9 cellular contexts compared by ENCODE assay signal in the genomic region with DNA sequence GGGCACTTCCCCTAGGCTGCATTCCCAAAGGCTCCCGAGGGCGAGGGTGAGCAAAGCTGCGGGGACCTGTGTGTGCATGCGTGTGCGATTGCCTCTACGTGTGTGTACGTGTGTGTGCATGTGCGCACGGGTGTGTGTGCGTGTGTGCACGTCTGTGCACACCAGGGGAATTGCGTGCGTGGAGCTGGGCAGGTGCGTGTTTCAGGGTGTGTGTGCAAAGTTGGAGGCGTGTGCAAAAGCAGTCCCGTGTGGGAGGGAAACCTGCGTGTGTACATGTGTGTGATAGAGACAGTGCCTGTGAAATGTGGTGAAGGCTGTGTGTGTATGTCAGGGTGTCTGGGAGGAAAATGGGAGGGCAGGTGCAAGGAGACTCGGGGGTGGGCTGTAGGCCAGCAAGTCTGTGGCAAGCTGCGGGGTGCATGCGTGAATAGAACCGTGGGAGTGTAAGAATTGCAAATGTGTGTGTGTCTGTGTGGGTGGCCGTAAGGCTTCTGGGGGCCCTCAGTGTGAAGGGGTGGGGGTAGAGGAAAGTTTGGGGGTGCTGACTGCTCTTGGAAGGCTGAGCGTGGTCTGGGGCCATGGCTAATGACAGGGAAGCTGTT. TPM values are rescaled to one million over a fixed set of nuclear protein-coding genes. Genes with fewer than 3 reads are reported as not detected.
DNase-seq lines count a peak whose midpoint lies in the region; ATAC-seq and TF ChIP-seq lines count a peak whose summit lies in the region.
"Had no signal": no experiment of that assay in that cellular context is flagged by ENCODE, and none has a peak within 500 bp of the region (broad histone marks: within the 10 kb centered on the region; RNA-seq: fewer than 3 reads in every experiment).

No MANE protein-coding gene starts in this region.

- peak overlapping the region; percentile 33 for H3K4me2 ChIP-seq in mesendoderm (ENCODE audit: low read length)

- H3K4me3 Mint-ChIP-seq in brain = peak overlapping the region; percentile 64 to 91 (median 86)
- H3K4me3 Mint-ChIP-seq in stimulated activated memory B cell treated with anti-CD40 and anti-IgM and Interleukin-4, amounts not matched to agents 10 μg/mL and 1 μg/mL and 100 μg/mL, for 72 hours = no peak overlapping the region

- H3K27ac Mint-ChIP-seq in brain = no peak overlapping the region
- H3K27ac Mint-ChIP-seq in stimulated activated memory B cell treated with anti-CD40 and anti-IgM and Interleukin-4, amounts not matched to agents 10 μg/mL and 1 μg/mL and 100 μg/mL, for 72 hours = no peak overlapping the region

- peaks cover 23% of the 10 kb centered on the region for H3K4me1 Mint-ChIP-seq in brain
- H3K4me1 Mint-ChIP-seq in stimulated activated memory B cell treated with anti-CD40 and anti-IgM and Interleukin-4, amounts not matched to agents 10 μg/mL and 1 μg/mL and 100 μg/mL, for 72 hours = peaks cover 25% of the 10 kb centered on the region

- H3K27me3 Mint-ChIP-seq in brain = peaks cover 41% of the 10 kb centered on the region
- H3K27me3 Mint-ChIP-seq in stimulated activated memory B cell treated with anti-CD40 and anti-IgM and Interleukin-4, amounts not matched to agents 10 μg/mL and 1 μg/mL and 100 μg/mL, for 72 hours = peaks cover 78% of the 10 kb centered on the region

- H3K4ac ChIP-seq in mesendoderm (ENCODE audit: low read depth, low read length) = no peak overlapping the region

- no peak overlapping the region for H2BK120ac ChIP-seq in mesendoderm (ENCODE audit: low read depth, low read length)

- H3K79me2 ChIP-seq in mesendoderm (ENCODE audit: control insufficient read depth, insufficient read depth, low read length) = no peaks in the 10 kb centered on the region

- H2AK5ac ChIP-seq in mesendoderm (ENCODE audit: low read length) = no peak overlapping the region

- no peaks in the 10 kb centered on the region for H3K36me3 Mint-ChIP-seq in brain
- H3K36me3 Mint-ChIP-seq in stimulated activated memory B cell treated with anti-CD40 and anti-IgM and Interleukin-4, amounts not matched to agents 10 μg/mL and 1 μg/mL and 100 μg/mL, for 72 hours = no peaks in the 10 kb centered on the region

- ATAC-seq in heart right ventricle (no peak), upper lobe of right lung (no peak), HG02884 (IDR thresholded peaks at IDR 0.05; ENCODE audit: unreplicated experiment) (no peak)
- no peak for ATAC-seq in stimulated activated memory B cell treated with anti-CD40 and anti-IgM and Interleukin-4, amounts not matched to agents 10 μg/mL and 1 μg/mL and 100 μg/mL, for 72 hours

- no peak overlapping the region for H3K18ac ChIP-seq in mesendoderm (ENCODE audit: low read length)

- H3K27me3 ChIP-seq in heart right ventricle (peaks cover 0 to 33% (median 0%) of the 10 kb centered on the region in 7 donors), mesendoderm (ENCODE audit: insufficient read depth, low read length, poor library complexity) (no peaks in the 10 kb centered on the region), upper lobe of right lung (no peaks in the 10 kb centered on the region)

- 34 to 38% methylated on average over 23 of the region's 23 CpGs for WGBS in heart right ventricle, 2 donors
- no CpG with 5 or more reads among the region's 23 CpGs for WGBS in mesendoderm (ENCODE audit: extremely low coverage, insufficient coverage, low lambda C conversion rate)

- H3K56ac ChIP-seq in mesendoderm (ENCODE audit: low read length) = peak overlapping the region; percentile 50

- H3K9ac ChIP-seq in mesendoderm (ENCODE audit: low read length) = peak overlapping the region; percentile 41

- peaks cover 0 to 25% (median 17%) of the 10 kb centered on the region in 9 donors for H3K4me1 ChIP-seq in heart right ventricle
- H3K4me1 ChIP-seq in mesendoderm (ENCODE audit: control insufficient read depth, low read depth, low read length) = peaks cover 3% of the 10 kb centered on the region
- H3K4me1 ChIP-seq in upper lobe of right lung = peaks cover 6% of the 10 kb centered on the region

- no peak overlapping the region for H2BK5ac ChIP-seq in mesendoderm (ENCODE audit: low read length)

- H3K9me3 Mint-ChIP-seq in brain = peaks cover 0 to 3% (median 0%) of the 10 kb centered on the region in 5 experiments
- H3K9me3 Mint-ChIP-seq in stimulated activated memory B cell treated with anti-CD40 and anti-IgM and Interleukin-4, amounts not matched to agents 10 μg/mL and 1 μg/mL and 100 μg/mL, for 72 hours = no peaks in the 10 kb centered on the region

- intact Hi-C loops in heart right ventricle (cut with DNase I) = loop anchor here in 6 of 10 donors (5.0 to 10.0 kb wide), 7 partner anchors 111 to 454 kb away; partner anchors contain the start of genes GLYR1 (in 4 of the 6), UBN1 (in 4 of the 6), ANKS3 (in 1 of the 6) and DNAAF8 (in 1 of the 6)
- intact Hi-C loops in cardiac septum (cut with DNase I) = loop anchor here (5.0 to 10.0 kb wide), 6 partner anchors 111 to 334 kb away; partner anchors contain the start of genes ANKS3, DNAAF8, GLYR1 and MGRN1
- intact Hi-C loops in upper lobe of right lung (cut with DNase I) = no loop called here

- no peak for DNase-seq in heart right ventricle
- no peak for DNase-seq in cardiac septum (ENCODE audit: low spot score)
- DNase-seq in mesendoderm = no peak
- DNase-seq in upper lobe of right lung = no peak
- no peak for DNase-seq in DMS153 (lab: John Stamatoyannopoulos, UW)

- H3K4me3 ChIP-seq in heart right ventricle (peak overlapping the region in 9 of 10 donors; percentile 14 to 58 (median 51)), mesendoderm (ENCODE audit: low read length) (no peak overlapping the region), upper lobe of right lung (peak overlapping the region; percentile 50)

- no peak overlapping the region for H4K5ac ChIP-seq in mesendoderm (ENCODE audit: low read length)

- no peak overlapping the region for H4K8ac ChIP-seq in mesendoderm (ENCODE audit: low read depth, low read length)

- H3K9me3 ChIP-seq in heart right ventricle (no peaks in the 10 kb centered on the region), upper lobe of right lung (no peaks in the 10 kb centered on the region)

- H3K79me1 ChIP-seq in mesendoderm (ENCODE audit: low read length) = no peaks in the 10 kb centered on the region

- H3K23ac ChIP-seq in mesendoderm (ENCODE audit: low read length) = no peak overlapping the region

- no peak overlapping the region for H2BK15ac ChIP-seq in mesendoderm (replicated peaks; ENCODE audit: low read depth)

- TF ChIP-seq CTCF in heart right ventricle (IDR thresholded peaks at IDR 0.05) (no peak), brain (conservative IDR thresholded peaks at IDR 0.05) (no peak), upper lobe of right lung (IDR thresholded peaks at IDR 0.05) (no peak)

- H3K27ac ChIP-seq in heart right ventricle (no peak overlapping the region), mesendoderm (ENCODE audit: low read depth, low read length) (no peak overlapping the region), upper lobe of right lung (no peak overlapping the region)

- H3K36me3 ChIP-seq in heart right ventricle (no peaks in the 10 kb centered on the region), mesendoderm (ENCODE audit: control insufficient read depth, insufficient read depth, low read length) (no peaks in the 10 kb centered on the region), upper lobe of right lung (no peaks in the 10 kb centered on the region)

RNA-seq across cellular contexts. Expression of gene SEC14L5, which starts 0.5 kb away (rescaled TPM):
- total RNA-seq in heart right ventricle (10 to 100 TPM in 6 of 10 donors, 1 to 10 TPM in 4; 4.7 to 28.4 (median 12.9) TPM), cardiac septum (0.70 TPM), upper lobe of right lung (0.52 TPM)
- polyA plus RNA-seq in heart right ventricle (1 to 10 TPM in 1 of 2 donors, under 1 TPM in 1; 0.04 to 4.1 TPM), brain (ENCODE audit: insufficient read depth, low read depth, low replicate concordance) (14.6 TPM)
- 0.42 TPM for polyA plus RNA-seq in mesendoderm (2013, experiment 1 of 2)
- polyA plus RNA-seq in mesendoderm (2013, experiment 2 of 2) = 0.56 TPM
- total RNA-seq: endothelial cell of umbilical vein had no signal
- polyA plus RNA-seq: endothelial cell of umbilical vein had no signal

RNA-seq across cellular contexts. Expression of gene PPL, which starts 21.7 kb away (rescaled TPM):
- 10 to 100 TPM in 2 of 10 donors, 1 to 10 TPM in 8; 5.5 to 19.3 (median 7.7) TPM for total RNA-seq in heart right ventricle
- 1 to 10 TPM; 4.9 to 6.4 TPM for polyA plus RNA-seq in heart right ventricle
- total RNA-seq in cardiac septum = 5.6 TPM
- polyA plus RNA-seq in brain (ENCODE audit: insufficient read depth, low read depth, low replicate concordance) = 43.5 TPM
- polyA plus RNA-seq in mesendoderm (2013, experiment 1 of 2) = 14.5 TPM
- 15.7 TPM for polyA plus RNA-seq in mesendoderm (2013, experiment 2 of 2)
- total RNA-seq in upper lobe of right lung = 78.1 TPM
